In genomic region chr13:51169303-51170127, GRCh38 we compare ENCODE assay signal across 14 cellular contexts. TPM values are rescaled to one million over a fixed set of nuclear protein-coding genes. Genes with fewer than 3 reads are reported as not detected.
"Had no signal": no experiment of that assay in that cellular context is flagged by ENCODE, and none has a peak within 500 bp of the region (broad histone marks: within the 10 kb centered on the region; RNA-seq: fewer than 3 reads in every experiment).

No MANE protein-coding gene starts in this region.

RNA-seq across cellular contexts. Expression of gene C13orf42, which starts 58.4 kb away (rescaled TPM):
- total RNA-seq: epithelial cell of proximal tubule, fibroblast of lung, glomerular endothelial cell, heart right ventricle, kidney epithelial cell, left colon, left ventricle myocardium superior, osteocyte, pulmonary artery endothelial cell, sciatic nerve, skeletal muscle tissue, temporal lobe, upper lobe of left lung, uterus had no signal
- polyA plus RNA-seq: fibroblast of lung had no signal
